ENCODE assay signal across 8 cellular contexts in the genomic region with DNA sequence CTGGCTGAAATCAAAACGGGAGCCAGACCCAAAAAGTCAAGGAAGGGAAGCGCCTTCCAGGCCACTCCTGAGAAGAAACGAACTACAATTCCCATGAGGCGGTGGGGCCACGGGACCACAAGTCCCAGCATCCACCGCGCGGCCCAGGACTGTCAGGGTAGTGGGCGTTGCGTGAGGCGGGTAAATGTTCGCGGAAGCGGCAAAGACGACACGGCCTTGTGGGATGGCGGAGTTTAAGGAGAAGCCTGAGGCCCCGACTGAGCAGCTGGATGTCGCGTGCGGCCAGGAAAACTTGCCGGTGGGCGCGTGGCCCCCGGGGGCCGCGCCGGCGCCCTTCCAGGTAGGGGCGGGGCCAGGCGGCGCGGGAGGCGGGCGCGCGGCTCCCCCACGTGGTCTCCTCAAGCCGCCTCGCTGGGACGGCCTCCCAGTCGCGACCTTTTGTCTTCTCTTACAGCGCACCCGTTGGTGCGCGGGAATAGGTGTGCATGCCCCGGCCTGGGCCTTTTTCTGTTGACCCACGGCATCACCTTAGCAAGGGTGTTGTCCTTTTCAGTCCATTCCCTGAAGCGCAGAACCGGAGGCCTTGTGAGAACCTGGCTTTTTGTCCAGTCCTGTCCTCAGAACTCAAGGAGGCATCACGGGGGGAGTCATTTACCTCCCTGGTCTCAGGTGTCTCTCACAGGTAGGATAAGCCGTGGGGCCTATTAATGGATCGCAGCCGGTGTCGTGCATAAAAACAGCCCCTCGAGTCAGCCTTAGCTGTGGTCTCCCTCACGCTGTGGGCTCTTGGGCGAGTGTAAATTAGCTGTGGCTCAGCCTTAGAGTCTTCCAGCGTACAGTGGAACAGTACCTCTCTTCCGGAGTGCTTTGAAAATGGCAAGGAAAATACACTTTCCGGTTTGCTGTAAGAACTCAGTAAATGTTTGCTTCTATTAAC. TPM values are rescaled to one million over a fixed set of nuclear protein-coding genes. Genes with fewer than 3 reads are reported as not detected.
DNase-seq lines count a peak whose midpoint lies in the region; ATAC-seq and TF ChIP-seq lines count a peak whose summit lies in the region.

A gene (plus strand): TSS at position 183 of the 937 bp plus-strand sequence. CDS start 2 bp downstream, at position 185.

- H3K27me3 Mint-ChIP-seq in CD8-positive, alpha-beta T cell (ENCODE audit: low read depth) = no peaks in the 10 kb centered on the region
- H3K27me3 Mint-ChIP-seq in effector memory CD8-positive, alpha-beta T cell = no peaks in the 10 kb centered on the region

- CTCF ChIA-PET in CD8-positive, alpha-beta T cell (lab: Charles Lee) = interaction anchor here (0.8 to 1.0 kb wide), 2 partner anchors 9 to 10 kb away, joined by 3 to 4 read pairs; no protein-coding TSS in a partner anchor

- peak within 1 kb of the TSS; percentile 96 for H3K27ac Mint-ChIP-seq in CD8-positive, alpha-beta T cell
- H3K27ac Mint-ChIP-seq in effector memory CD8-positive, alpha-beta T cell = peak within 1 kb of the TSS; percentile 91 to 93

- H3K4ac ChIP-seq in mesenchymal stem cell (ENCODE audit: low read depth in 1 of 2, low read length in 2 of 2) = peak within 1 kb of the TSS; percentile 3 to 84

- H3K9me3 ChIP-seq in CD8-positive, alpha-beta T cell (ENCODE audit: low read length) = no peaks in the 10 kb centered on the region
- H3K9me3 ChIP-seq in mesenchymal stem cell (ENCODE audit: control insufficient read depth, low read length) = no peaks in the 10 kb centered on the region

- H4K8ac ChIP-seq in mesenchymal stem cell (ENCODE audit: low read length) = peak within 1 kb of the TSS; percentile 89

- peaks cover 5% of the 10 kb centered on the region for H3K4me1 ChIP-seq in CD8-positive, alpha-beta T cell (ENCODE audit: insufficient read depth, low read length)
- peaks cover 3% of the 10 kb centered on the region for H3K4me1 ChIP-seq in mesenchymal stem cell (ENCODE audit: control insufficient read depth, insufficient read depth, low read depth, low read length)

- peak within 1 kb of the TSS; percentile 92 for H3K4me3 Mint-ChIP-seq in CD8-positive, alpha-beta T cell
- H3K4me3 Mint-ChIP-seq in effector memory CD8-positive, alpha-beta T cell = peak within 1 kb of the TSS; percentile 84 to 92

- intact Hi-C loops in CD8-positive, alpha-beta T cell (cut with DNase I, micrococcal nuclease) = loop anchor here (1.0 to 10.0 kb wide), 10 partner anchors 163 to 1177 kb away; a partner anchor contains a TSS

- H3K27me3 ChIP-seq in CD8-positive, alpha-beta T cell (ENCODE audit: insufficient read depth, low read length) = no peaks in the 10 kb centered on the region
- H3K27me3 ChIP-seq in mesenchymal stem cell (ENCODE audit: control insufficient read depth in 1 of 2, insufficient read depth in 1 of 2, low read length in 2 of 2) = no peaks in the 10 kb centered on the region

- H3K79me1 ChIP-seq in mesenchymal stem cell (replicated peaks; ENCODE audit: low read length, poor library complexity, severe bottlenecking) = peaks cover 13% of the 10 kb centered on the region

- no peak within 1 kb of the TSS for H2AK5ac ChIP-seq in mesenchymal stem cell (ENCODE audit: low read length, severe bottlenecking)

- H2BK120ac ChIP-seq in mesenchymal stem cell (ENCODE audit: low read depth, low read length) = peak within 1 kb of the TSS; percentile 93

- H2BK15ac ChIP-seq in mesenchymal stem cell (ENCODE audit: low read depth, poor library complexity, severe bottlenecking) = no peak within 1 kb of the TSS

- H3K9me3 Mint-ChIP-seq in CD8-positive, alpha-beta T cell = no peaks in the 10 kb centered on the region
- H3K9me3 Mint-ChIP-seq in effector memory CD8-positive, alpha-beta T cell = no peaks in the 10 kb centered on the region

- WGBS in mesenchymal stem cell = 5% methylated on average over 62 of the region's 62 CpGs

- POLR2A ChIA-PET in CD8-positive, alpha-beta T cell (lab: Charles Lee) = interaction anchor here (1.7 kb wide), 1 partner anchor 12 kb away, joined by 3 read pairs; no protein-coding TSS in a partner anchor

- peak within 1 kb of the TSS; percentile 79 to 88 for H3K18ac ChIP-seq in mesenchymal stem cell (ENCODE audit: low read depth in 1 of 2, low read length in 2 of 2)

- peaks cover 15% of the 10 kb centered on the region for H3K36me3 Mint-ChIP-seq in CD8-positive, alpha-beta T cell
- H3K36me3 Mint-ChIP-seq in effector memory CD8-positive, alpha-beta T cell (ENCODE audit: insufficient read depth) = peaks cover 11% of the 10 kb centered on the region

- TF ChIP-seq CTCF in CD8-positive, alpha-beta T cell (IDR thresholded peaks at IDR 0.05) = no peak

- H3K4me2 ChIP-seq in mesenchymal stem cell (ENCODE audit: low read length, poor library complexity, severe bottlenecking) = peak within 1 kb of the TSS; percentile 44

- H4K91ac ChIP-seq in mesenchymal stem cell (ENCODE audit: low read length) = peak within 1 kb of the TSS; percentile 93

- peak within 1 kb of the TSS in 1 of 2 experiments; percentile 67 for H2BK12ac ChIP-seq in mesenchymal stem cell (ENCODE audit: low read length in 2 of 2)

- H3K23ac ChIP-seq in mesenchymal stem cell (ENCODE audit: low read length in 2 of 2) = peak within 1 kb of the TSS in 1 of 2 experiments; percentile 34

- H2BK5ac ChIP-seq in mesenchymal stem cell (ENCODE audit: low read depth, low read length, poor library complexity, severe bottlenecking) = no peak within 1 kb of the TSS

- peaks cover 24% of the 10 kb centered on the region for H3K4me1 Mint-ChIP-seq in CD8-positive, alpha-beta T cell (ENCODE audit: low read depth)
- peaks cover 4 to 9% of the 10 kb centered on the region in 2 donors for H3K4me1 Mint-ChIP-seq in effector memory CD8-positive, alpha-beta T cell (ENCODE audit: low read depth in 2 of 2)

- H3K14ac ChIP-seq in mesenchymal stem cell (ENCODE audit: low read length in 2 of 2) = peak within 1 kb of the TSS in 1 of 2 experiments; percentile 90

- peak within 1 kb of the TSS; percentile 56 for H2AFZ ChIP-seq in mesenchymal stem cell (ENCODE audit: low read depth, low read length)

- peak within 1 kb of the TSS; percentile 70 for H3K27ac ChIP-seq in CD8-positive, alpha-beta T cell (ENCODE audit: low read depth, low read length)
- peak within 1 kb of the TSS; percentile 54 for H3K27ac ChIP-seq in mesenchymal stem cell (ENCODE audit: low read length, poor library complexity, severe bottlenecking)

- peak; percentile 92 for ATAC-seq in CD8-positive, alpha-beta T cell
- peak; percentile 99 for ATAC-seq in GM19455 (IDR thresholded peaks at IDR 0.05; ENCODE audit: unreplicated experiment)
- peak; percentile 94 for ATAC-seq in effector memory CD8-positive, alpha-beta T cell (replicated peaks)

- DNase-seq in CD8-positive, alpha-beta T cell = peak; percentile 67 to 89 (median 79)
- peak; percentile 77 for DNase-seq in HK-2 (ENCODE audit: unreplicated experiment)
- DNase-seq in NOMO-1 (lab: John Stamatoyannopoulos, UW; ENCODE audit: unreplicated experiment in 2 of 2) = peak; percentile 73 to 84
- peak; percentile 62 to 64 for DNase-seq in activated CD8-positive, alpha-beta memory T cell treated with anti-CD3 and anti-CD28 coated beads for 4 hours (ENCODE audit: low read depth in 2 of 2)
- DNase-seq in effector memory CD8-positive, alpha-beta T cell = peak; percentile 71 to 77 (median 74)
- peak; percentile 86 for DNase-seq in mesenchymal stem cell
- peak; percentile 72 for DNase-seq in stimulated activated CD8-positive, alpha-beta memory T cell treated with anti-CD3 and anti-CD28 coated beads, Interleukin-12 subunit alpha, Interleukin-12 subunit beta, amount 100 ng/mL, for 4 hours (ENCODE audit: low read depth)

- H3K9ac ChIP-seq in mesenchymal stem cell (ENCODE audit: low read length) = peak within 1 kb of the TSS; percentile 91

- no peaks in the 10 kb centered on the region for H3K36me3 ChIP-seq in CD8-positive, alpha-beta T cell (ENCODE audit: insufficient read depth, low read length)
- H3K36me3 ChIP-seq in mesenchymal stem cell (ENCODE audit: control insufficient read depth in 1 of 2, insufficient read depth in 2 of 2, low read depth in 1 of 2, low read length in 2 of 2) = no peaks in the 10 kb centered on the region

- peak within 1 kb of the TSS; percentile 83 for H3K4me3 ChIP-seq in CD8-positive, alpha-beta T cell (ENCODE audit: low read depth, low read length)
- peak within 1 kb of the TSS; percentile 75 to 98 for H3K4me3 ChIP-seq in mesenchymal stem cell (ENCODE audit: insufficient read depth in 1 of 2, low read depth in 1 of 2, low read length in 2 of 2)

RNA-seq across cellular contexts. Expression of the gene that starts here (rescaled TPM):
- total RNA-seq in CD8-positive, alpha-beta T cell = 1 to 10 TPM; 8.4 to 9.8 TPM
- polyA plus RNA-seq in mesenchymal stem cell (2013, experiment 1 of 2) = 7.5 TPM
- 8.5 TPM for polyA plus RNA-seq in mesenchymal stem cell (2013, experiment 2 of 2)

Comparison
In these comparisons a context has a peak if more than half of its experiments do, and no peak if none do; other contexts are left out.
1. Peak in every context shown above with its lines: DNase-seq, ATAC-seq, H3K4me3 ChIP-seq and H3K27ac ChIP-seq.